14 cellular contexts compared by ENCODE assay signal in genomic region chr4:142377345-142378091, GRCh38.
DNase-seq lines count a peak whose midpoint lies in the region; ATAC-seq and TF ChIP-seq lines count a peak whose summit lies in the region.
"Had no signal": no experiment of that assay in that cellular context is flagged by ENCODE, and none has a peak within 500 bp of the region (broad histone marks: within the 10 kb centered on the region; RNA-seq: fewer than 3 reads in every experiment).

No MANE protein-coding gene starts in this region.

- H3K4me3 ChIP-seq in heart right ventricle (no peak overlapping the region), Panc1 (ENCODE audit: low read depth in 2 of 2, low read length in 2 of 2) (no peak overlapping the region)
- H3K4me3 ChIP-seq: vagina had no signal

- no peak for TF ChIP-seq CTCF in heart right ventricle (IDR thresholded peaks at IDR 0.05)
- no peak for TF ChIP-seq CTCF in Panc1 (IDR thresholded peaks at IDR 0.05)
- no peak for TF ChIP-seq CTCF in chondrocyte (IDR thresholded peaks at IDR 0.05)

- H3K27me3 ChIP-seq in heart right ventricle = no peaks in the 10 kb centered on the region
- H3K27me3 ChIP-seq in Panc1 (ENCODE audit: control insufficient read depth, insufficient read depth, low read length) = no peaks in the 10 kb centered on the region
- H3K27me3 ChIP-seq: vagina had no signal

- intact Hi-C loops in heart right ventricle (cut with DNase I) (no loop called here), cardiac septum (cut with DNase I) (no loop called here), Panc1 (cut with micrococcal nuclease; ENCODE audit: unreplicated experiment) (no loop called here)

- H3K9me3 ChIP-seq in heart right ventricle (no peaks in the 10 kb centered on the region), Panc1 (ENCODE audit: control insufficient read depth, insufficient read depth, low read depth, low read length) (no peaks in the 10 kb centered on the region)
- H3K9me3 ChIP-seq: vagina had no signal

- H3K36me3 ChIP-seq in heart right ventricle = no peaks in the 10 kb centered on the region
- no peaks in the 10 kb centered on the region for H3K36me3 ChIP-seq in Panc1 (ENCODE audit: control insufficient read depth, insufficient read depth, low read length)
- H3K36me3 ChIP-seq: vagina had no signal

- ATAC-seq in heart right ventricle = peak in 1 of 8 donors; percentile 7
- no peak for ATAC-seq in Panc1
- peak; percentile 93 for ATAC-seq in stimulated activated naive CD8-positive, alpha-beta T cell treated with anti-CD3 and anti-CD28 coated beads, Interleukin-15, amount 100 ng/mL, for 72 hours

- H3K27ac Mint-ChIP-seq in chondrocyte (ENCODE audit: unreplicated experiment) = peak overlapping the region; percentile 96
- H3K27ac Mint-ChIP-seq in stimulated activated naive CD8-positive, alpha-beta T cell treated with anti-CD3 and anti-CD28 coated beads, Interleukin-15, amount 100 ng/mL, for 72 hours = peak overlapping the region; percentile 96 to 97

- no peaks in the 10 kb centered on the region for H3K27me3 Mint-ChIP-seq in chondrocyte (ENCODE audit: low read depth)
- no peaks in the 10 kb centered on the region for H3K27me3 Mint-ChIP-seq in stimulated activated naive CD8-positive, alpha-beta T cell treated with anti-CD3 and anti-CD28 coated beads, Interleukin-15, amount 100 ng/mL, for 72 hours

- DNase-seq in heart right ventricle = no peak
- no peak for DNase-seq in cardiac septum (ENCODE audit: low spot score)
- DNase-seq in Panc1 (ENCODE audit: low read depth, low spot score) = no peak
- no peak for DNase-seq in chondrocyte (ENCODE audit: low spot score)
- DNase-seq in stimulated activated naive CD8-positive, alpha-beta T cell treated with anti-CD3 and anti-CD28 coated beads, Interleukin-15, amount 100 ng/mL, for 72 hours = no peak
- DNase-seq in Ammon's horn (ENCODE audit: low spot score) = no peak
- no peak for DNase-seq in NCI-H2081 treated with DMSO at 0.1 percent for 48 hours (lab: John Stamatoyannopoulos, UW)
- DNase-seq in Kasumi-1 (lab: John Stamatoyannopoulos, UW) = no peak
- DNase-seq: activated CD8-positive, alpha-beta memory T cell treated with anti-CD3 and anti-CD28 coated beads for 24 hours; AML-193; KBM-7; NCI-H187; NCI-H69 had no signal

- 63 to 76% methylated on average over 3 of the region's 3 CpGs for WGBS in heart right ventricle, 2 donors

- H3K9me3 Mint-ChIP-seq in chondrocyte (ENCODE audit: low read depth) = no peaks in the 10 kb centered on the region
- no peaks in the 10 kb centered on the region for H3K9me3 Mint-ChIP-seq in stimulated activated naive CD8-positive, alpha-beta T cell treated with anti-CD3 and anti-CD28 coated beads, Interleukin-15, amount 100 ng/mL, for 72 hours

- no peaks in the 10 kb centered on the region for H3K36me3 Mint-ChIP-seq in chondrocyte (ENCODE audit: low read depth)

- CTCF ChIA-PET in Panc1 (lab: Charles Lee) = no interaction called here

- POLR2A ChIA-PET in Panc1 (lab: Charles Lee) = no interaction called here

- H3K4me3 Mint-ChIP-seq in chondrocyte (ENCODE audit: unreplicated experiment) = no peak overlapping the region
- H3K4me3 Mint-ChIP-seq in stimulated activated naive CD8-positive, alpha-beta T cell treated with anti-CD3 and anti-CD28 coated beads, Interleukin-15, amount 100 ng/mL, for 72 hours = peak overlapping the region; percentile 72 to 81

- BruUV-seq in Panc1 (replicated peaks; lab: Mats Ljungman, UMichigan) = no TSS peak

- H3K4me1 ChIP-seq in heart right ventricle (peaks cover 0 to 78% (median 55%) of the 10 kb centered on the region in 9 donors), Panc1 (ENCODE audit: control insufficient read depth, insufficient read depth, low read length) (peaks cover 8% of the 10 kb centered on the region; the same call in 1 of the 2 replicates)

- peak overlapping the region in 7 of 10 donors; percentile 26 to 79 (median 51) for H3K27ac ChIP-seq in heart right ventricle
- H3K27ac ChIP-seq in Panc1 (ENCODE audit: low read length) = peak overlapping the region; percentile 39; the same call in 1 of the 2 replicates
- H3K27ac ChIP-seq: vagina had no signal

- in situ Hi-C loops in Panc1 (cut with HindIII; ENCODE audit: low pct_unique_long_range_greater_than_20kb, low sequenced_read_pairs) = no loop called here

- H3K4me1 Mint-ChIP-seq in chondrocyte (ENCODE audit: low read depth) = peaks cover 68% of the 10 kb centered on the region
- H3K4me1 Mint-ChIP-seq in stimulated activated naive CD8-positive, alpha-beta T cell treated with anti-CD3 and anti-CD28 coated beads, Interleukin-15, amount 100 ng/mL, for 72 hours = peaks cover 83% of the 10 kb centered on the region
